Comparison of ENCODE assay signal across 9 cellular contexts in genomic region chr3:184156522-184156955, GRCh38. TPM values are rescaled to one million over a fixed set of nuclear protein-coding genes. Genes with fewer than 3 reads are reported as not detected.
DNase-seq lines count a peak whose midpoint lies in the region; ATAC-seq and TF ChIP-seq lines count a peak whose summit lies in the region.
"Had no signal": no experiment of that assay in that cellular context is flagged by ENCODE, and none has a peak within 500 bp of the region (broad histone marks: within the 10 kb centered on the region; RNA-seq: fewer than 3 reads in every experiment).

No MANE protein-coding gene starts in this region.

- H3K9me3 Mint-ChIP-seq in stimulated activated effector memory CD8-positive, alpha-beta T cell treated with anti-CD3 and anti-CD28 coated beads, Interleukin-12 subunit alpha, Interleukin-12 subunit beta, amount 100 ng/mL, for 72 hours, result no peaks in the 10 kb centered on the region

- H3K4me3 ChIP-seq in kidney epithelial cell (ENCODE audit: low read depth, low read length), result peak overlapping the region; percentile 96

- H3K27ac Mint-ChIP-seq in stimulated activated effector memory CD8-positive, alpha-beta T cell treated with anti-CD3 and anti-CD28 coated beads, Interleukin-12 subunit alpha, Interleukin-12 subunit beta, amount 100 ng/mL, for 72 hours, result peak overlapping the region; percentile 90

- no peaks in the 10 kb centered on the region for H3K36me3 ChIP-seq in kidney epithelial cell (ENCODE audit: control insufficient read depth, insufficient read depth, low read length)

- H3K4me1 Mint-ChIP-seq in stimulated activated effector memory CD8-positive, alpha-beta T cell treated with anti-CD3 and anti-CD28 coated beads, Interleukin-12 subunit alpha, Interleukin-12 subunit beta, amount 100 ng/mL, for 72 hours, result peaks cover 41% of the 10 kb centered on the region

- no peak for ATAC-seq in stimulated activated effector memory CD8-positive, alpha-beta T cell treated with anti-CD3 and anti-CD28 coated beads, Interleukin-12 subunit alpha, Interleukin-12 subunit beta, amount 100 ng/mL, for 72 hours

- peak overlapping the region; percentile 89 for H3K4me3 Mint-ChIP-seq in stimulated activated effector memory CD8-positive, alpha-beta T cell treated with anti-CD3 and anti-CD28 coated beads, Interleukin-12 subunit alpha, Interleukin-12 subunit beta, amount 100 ng/mL, for 72 hours

- DNase-seq in NCI-H1694 treated with DMSO at 0.1 percent for 48 hours (lab: John Stamatoyannopoulos, UW) (peak; percentile 29), NCI-H1694 (lab: John Stamatoyannopoulos, UW) (no peak), NCI-H226 (peak; percentile 56), cerebellum (ENCODE audit: low spot score) (peak; percentile 32), kidney epithelial cell (ENCODE audit: low read depth) (no peak), SIG-M5 (lab: John Stamatoyannopoulos, UW) (no peak), NK-92 (lab: John Stamatoyannopoulos, UW; ENCODE audit: unreplicated experiment) (no peak)
- DNase-seq in stimulated activated effector memory CD8-positive, alpha-beta T cell treated with anti-CD3 and anti-CD28 coated beads, Interleukin-12 subunit alpha, Interleukin-12 subunit beta, amount 100 ng/mL, for 72 hours (ENCODE audit: low spot score in 2 of 2), result no peak

- H3K27me3 ChIP-seq in kidney epithelial cell (ENCODE audit: control insufficient read depth, insufficient read depth, low read length), result no peaks in the 10 kb centered on the region

- H3K36me3 Mint-ChIP-seq in stimulated activated effector memory CD8-positive, alpha-beta T cell treated with anti-CD3 and anti-CD28 coated beads, Interleukin-12 subunit alpha, Interleukin-12 subunit beta, amount 100 ng/mL, for 72 hours, result peaks cover 33% of the 10 kb centered on the region

- no peak for TF ChIP-seq CTCF in kidney epithelial cell (IDR thresholded peaks at IDR 0.05; ENCODE audit: insufficient read depth, low read length, poor library complexity, severe bottlenecking)

RNA-seq across cellular contexts. Expression of gene DVL3, which starts 1.4 kb away (rescaled TPM):
- total RNA-seq in cerebellum (32.0 TPM), kidney epithelial cell (51.7 and 61.6 TPM in 2 replicates)

RNA-seq across cellular contexts. Expression of gene AP2M1, which starts 18.1 kb away (rescaled TPM):
- total RNA-seq in cerebellum, result 199 TPM
- total RNA-seq in kidney epithelial cell, result 282 and 297 TPM in 2 replicates

RNA-seq across cellular contexts. Expression of gene EIF2B5, which starts 21.4 kb away (rescaled TPM):
- total RNA-seq in cerebellum (34.6 TPM), kidney epithelial cell (28.8 and 33.8 TPM in 2 replicates)

RNA-seq across cellular contexts. Expression of gene ABCF3, which starts 29.5 kb away (rescaled TPM):
- 52.9 TPM for total RNA-seq in cerebellum
- total RNA-seq in kidney epithelial cell, result 55.7 and 57.9 TPM in 2 replicates

RNA-seq across cellular contexts. Expression of gene HTR3E, which starts 59.7 kb away (rescaled TPM):
- not detected for total RNA-seq in cerebellum
- not detected in 2 replicates for total RNA-seq in kidney epithelial cell
- total RNA-seq: glomerular endothelial cell had no signal

Comparison
In these comparisons a context has a peak if more than half of its experiments do, and no peak if none do; other contexts are left out.
1. DNase-seq: peak in NCI-H1694 treated with DMSO at 0.1 percent for 48 hours (single experiment), NCI-H226 (single experiment) and cerebellum (single experiment); none in NCI-H1694 (single experiment), kidney epithelial cell (single experiment), stimulated activated effector memory CD8-positive, alpha-beta T cell treated with anti-CD3 and anti-CD28 coated beads, Interleukin-12 subunit alpha, Interleukin-12 subunit beta, amount 100 ng/mL, for 72 hours (0 of 2), SIG-M5 (single experiment) and NK-92 (single experiment).